Comparison of ENCODE assay signal across 1 cellular context in genomic region chr19:5952193-5953033, GRCh38.
TF ChIP-seq lines count a peak whose summit lies in the region.

No MANE protein-coding gene starts in this region.

TF ChIP-seq in IMR-90, 13 proteins besides CTCF, POLR2A, EP300 and RAD21 (continued from another document):
- TF ChIP-seq USF2 (IDR thresholded peaks at IDR 0.05; ENCODE audit: low read depth, low read length), result no peak
- TF ChIP-seq ELK1 (IDR thresholded peaks at IDR 0.05; ENCODE audit: borderline replicate concordance, low read depth, low read length), result no peak
- no peak for TF ChIP-seq MAZ (IDR thresholded peaks at IDR 0.05; ENCODE audit: borderline replicate concordance, low read depth, low read length)
- no peak for TF ChIP-seq NFE2L2 (IDR thresholded peaks at IDR 0.05; ENCODE audit: low read depth, low read length)
- TF ChIP-seq BHLHE40 (IDR thresholded peaks at IDR 0.05; ENCODE audit: low read depth, low read length), result no peak
- no peak for TF ChIP-seq MXI1 (IDR thresholded peaks at IDR 0.05; ENCODE audit: borderline replicate concordance, low read depth, low read length)
- TF ChIP-seq MAFK (IDR thresholded peaks at IDR 0.05; ENCODE audit: low read depth, low read length), result no peak
- no peak for TF ChIP-seq RCOR1 (IDR thresholded peaks at IDR 0.05; ENCODE audit: insufficient replicate concordance, low read length)
- no peak for TF ChIP-seq CEBPB (IDR thresholded peaks at IDR 0.05; ENCODE audit: low read depth, low read length)
- no peak for TF ChIP-seq SMC3 (IDR thresholded peaks at IDR 0.05; ENCODE audit: low read depth, low read length)
- TF ChIP-seq RFX5 (IDR thresholded peaks at IDR 0.05; ENCODE audit: low read depth, low read length), result no peak
